In the genomic region with DNA sequence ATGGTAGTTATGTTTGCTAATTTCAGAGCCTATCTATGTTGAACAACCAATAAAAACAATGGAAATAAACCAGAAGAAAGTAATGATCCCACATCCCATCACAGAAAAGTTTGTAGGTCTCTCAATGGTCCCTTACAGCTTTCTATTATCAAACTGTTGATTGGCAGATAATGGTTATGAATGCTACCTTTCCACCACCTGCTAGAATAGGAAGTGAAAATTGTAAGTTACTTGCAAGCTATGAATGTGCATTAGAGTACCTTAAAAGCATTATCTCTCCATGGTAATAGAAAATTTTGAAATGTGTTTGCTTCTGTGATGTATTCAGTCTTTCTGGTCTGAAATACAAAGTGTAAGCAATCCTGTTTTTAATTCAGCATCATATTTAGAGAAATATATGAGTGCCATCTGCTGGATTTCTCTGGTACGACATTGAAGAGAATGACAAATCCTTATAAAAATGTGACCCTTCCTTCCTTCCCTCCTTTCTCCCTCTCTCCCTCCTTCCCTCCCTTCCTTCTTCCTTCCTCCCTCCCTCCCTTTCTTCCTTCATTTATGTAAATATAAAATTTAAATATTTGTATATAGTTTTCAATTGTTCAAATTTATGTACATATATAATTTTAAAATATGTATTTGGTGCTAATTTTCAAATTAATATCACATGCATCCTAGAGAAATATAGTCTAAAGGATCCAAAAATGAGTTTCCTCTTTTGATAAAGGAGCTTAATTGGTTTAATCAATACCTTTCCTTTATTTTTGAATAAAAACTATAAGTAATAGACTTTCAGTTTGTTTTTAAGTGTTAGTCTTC, we compare ENCODE assay signal across 9 cellular contexts. TPM values are rescaled to one million over a fixed set of nuclear protein-coding genes. Genes with fewer than 3 reads are reported as not detected.
A peak's percentile ranks its signal among the peaks of the same experiment; 100 is the strongest.
DNase-seq lines count a peak whose midpoint lies in the region; ATAC-seq and TF ChIP-seq lines count a peak whose summit lies in the region.
"Had no signal": no experiment of that assay in that cellular context is flagged by ENCODE, and none has a peak within 500 bp of the region (broad histone marks: within the 10 kb centered on the region; RNA-seq: fewer than 3 reads in every experiment).

No MANE protein-coding gene starts in this region.

- DNase-seq in SKM-1 treated with dmso at 0.1 percent for 144 hours (lab: John Stamatoyannopoulos, UW; ENCODE audit: unreplicated experiment) (peak; percentile 23), SKM-1 (lab: John Stamatoyannopoulos, UW; ENCODE audit: unreplicated experiment) (no peak), IMR-90 (peak; percentile 26), kidney tubule cell (ENCODE audit: low spot score) (peak; percentile 35), activated gamma-delta T cell (lab: John Stamatoyannopoulos, UW) (no peak)
- DNase-seq in effector CD8-positive, alpha-beta T cell (lab: John Stamatoyannopoulos, UW) = no peak
- no peak for DNase-seq in activated CD4-positive, alpha-beta T cell treated with anti-CD3 and anti-CD28 coated beads for 36 hours

- dilution Hi-C loops in IMR-90 (cut with HindIII; ENCODE audit: low sequenced_read_pairs, unreplicated experiment) = no loop called here

- no peak overlapping the region for H3K4me3 Mint-ChIP-seq in activated CD4-positive, alpha-beta T cell treated with anti-CD3 and anti-CD28 coated beads for 36 hours

- no peak overlapping the region for H2BK5ac ChIP-seq in IMR-90 (ENCODE audit: low read depth, low read length, poor library complexity, severe bottlenecking)

- no peak overlapping the region for H3K56ac ChIP-seq in IMR-90 (ENCODE audit: extremely low read depth, insufficient read depth, low read length)

- H3K27me3 ChIP-seq in IMR-90 (ENCODE audit: control insufficient read depth, insufficient read depth, low read length) = no peaks in the 10 kb centered on the region

- no CpG with 5 or more reads among the region's 1 CpG for WGBS in IMR-90 (ENCODE audit: extremely low coverage in 2 of 2, insufficient read length in 1 of 2), 2 experiments

- H4K20me1 ChIP-seq in IMR-90 (ENCODE audit: insufficient read depth, low read length) = no peaks in the 10 kb centered on the region

- H3K9me1 ChIP-seq in IMR-90 (ENCODE audit: insufficient read depth, low read length) = no peaks in the 10 kb centered on the region

- no peak overlapping the region for H3K23ac ChIP-seq in IMR-90 (ENCODE audit: low read depth, low read length)

- H3K36me3 ChIP-seq in IMR-90 (ENCODE audit: control insufficient read depth, insufficient read depth, low read length) = no peaks in the 10 kb centered on the region

- no peak overlapping the region for H3K4me2 ChIP-seq in IMR-90 (ENCODE audit: low read depth, low read length)

- H3K14ac ChIP-seq in IMR-90 (replicated peaks; ENCODE audit: low read depth, low read length) = no peak overlapping the region

- H3K36me3 Mint-ChIP-seq in activated CD4-positive, alpha-beta T cell treated with anti-CD3 and anti-CD28 coated beads for 36 hours (ENCODE audit: low read depth) = no peaks in the 10 kb centered on the region
- H3K36me3 Mint-ChIP-seq: activated naive CD4-positive, alpha-beta T cell treated with anti-CD3 and anti-CD28 coated beads, Interleukin-2, amount 50 U/mL, for 72 hours had no signal

- TF ChIP-seq POLR2A in IMR-90 (IDR thresholded peaks at IDR 0.05; ENCODE audit: low read depth, low read length) = no peak

- H3K9ac ChIP-seq in IMR-90 (ENCODE audit: low read depth, low read length) = no peak overlapping the region

- no peak overlapping the region for H2BK120ac ChIP-seq in IMR-90 (ENCODE audit: low read depth, low read length)

- H3K4me1 ChIP-seq in IMR-90 (ENCODE audit: control insufficient read depth, insufficient read depth, low read length) = no peaks in the 10 kb centered on the region

- no peak overlapping the region for H3K18ac ChIP-seq in IMR-90 (ENCODE audit: low read depth, low read length)

- no peak overlapping the region for H3K4ac ChIP-seq in IMR-90 (ENCODE audit: low read depth, low read length)

- H2AFZ ChIP-seq in IMR-90 (replicated peaks; ENCODE audit: low read length, poor library complexity) = no peak overlapping the region

- H4K8ac ChIP-seq in IMR-90 (ENCODE audit: low read depth in 2 of 2, low read length in 2 of 2) = no peak overlapping the region

- intact Hi-C loops in IMR-90 (cut with micrococcal nuclease) = loop anchor here (1.0 to 10.0 kb wide), 5 partner anchors 587 to 1211 kb away; no protein-coding TSS in a partner anchor
- intact Hi-C loops in activated CD4-positive, alpha-beta T cell treated with anti-CD3 and anti-CD28 coated beads for 36 hours (cut with DNase I, micrococcal nuclease) = loop anchor here (1.0 to 10.0 kb wide), 7 partner anchors 589 to 1241 kb away; no protein-coding TSS in a partner anchor

- no peaks in the 10 kb centered on the region for H3K9me3 ChIP-seq in IMR-90 (ENCODE audit: control insufficient read depth, insufficient read depth, low read length)

- H3K27me3 Mint-ChIP-seq in activated CD4-positive, alpha-beta T cell treated with anti-CD3 and anti-CD28 coated beads for 36 hours = peaks cover 2% of the 10 kb centered on the region

- H4K91ac ChIP-seq in IMR-90 (ENCODE audit: insufficient read depth, low read depth, low read length) = no peak overlapping the region

- POLR2A ChIA-PET in IMR-90 (lab: Charles Lee; ENCODE audit: unreplicated experiment) = no interaction called here
- POLR2A ChIA-PET in activated CD4-positive, alpha-beta T cell treated with anti-CD3 and anti-CD28 coated beads for 36 hours (lab: Charles Lee) = no interaction called here

- H3K4me3 ChIP-seq in IMR-90 (ENCODE audit: insufficient read depth, low read depth, low read length) = no peak overlapping the region
- no peak overlapping the region for H3K4me3 ChIP-seq in WI38 (ENCODE audit: low read depth, low read length)

- no peak overlapping the region for H3K27ac Mint-ChIP-seq in activated CD4-positive, alpha-beta T cell treated with anti-CD3 and anti-CD28 coated beads for 36 hours
- H3K27ac Mint-ChIP-seq: activated naive CD4-positive, alpha-beta T cell treated with anti-CD3 and anti-CD28 coated beads, Interleukin-2, amount 50 U/mL, for 72 hours had no signal

- CTCF ChIA-PET in IMR-90 (lab: Yijun Ruan, JAX) = interaction anchor here (0.5 to 1.9 kb wide), 11 partner anchors 9 to 1032 kb away, joined by 3 to 11 read pairs (median 3); no protein-coding TSS in a partner anchor
- CTCF ChIA-PET in activated CD4-positive, alpha-beta T cell treated with anti-CD3 and anti-CD28 coated beads for 36 hours (lab: Charles Lee) = interaction anchor here (0.6 to 2.8 kb wide), 6 partner anchors 9 to 1244 kb away, joined by 3 to 10 read pairs (median 4); no protein-coding TSS in a partner anchor

- H2BK20ac ChIP-seq in IMR-90 (ENCODE audit: low read depth, low read length) = no peak overlapping the region

- no peaks in the 10 kb centered on the region for H3K79me1 ChIP-seq in IMR-90 (ENCODE audit: low read depth in 1 of 2, low read length in 2 of 2)

- H3K9me3 Mint-ChIP-seq in activated CD4-positive, alpha-beta T cell treated with anti-CD3 and anti-CD28 coated beads for 36 hours (ENCODE audit: low read depth) = no peaks in the 10 kb centered on the region
- H3K9me3 Mint-ChIP-seq: activated naive CD4-positive, alpha-beta T cell treated with anti-CD3 and anti-CD28 coated beads, Interleukin-2, amount 50 U/mL, for 72 hours had no signal

- peak; percentile 64 for TF ChIP-seq CTCF in IMR-90 (conservative IDR thresholded peaks at IDR 0.05; ENCODE audit: low read depth, low read length)
- peak; percentile 8; the same call in 1 of the 2 replicates for TF ChIP-seq CTCF in WI38 (IDR thresholded peaks at IDR 0.05; ENCODE audit: low read depth, low read length)

- in situ Hi-C loops in IMR-90 (cut with MboI; ENCODE audit: low sequenced_read_pairs) = loop anchor here (25.0 kb wide), 1 partner anchor 1024 kb away; no protein-coding TSS in a partner anchor

- H3K4me1 Mint-ChIP-seq in activated CD4-positive, alpha-beta T cell treated with anti-CD3 and anti-CD28 coated beads for 36 hours = no peaks in the 10 kb centered on the region

- ATAC-seq in IMR-90 (ENCODE audit: low read depth) = peak; percentile 61
- ATAC-seq in activated CD4-positive, alpha-beta T cell treated with anti-CD3 and anti-CD28 coated beads for 36 hours = no peak
- ATAC-seq: activated naive CD4-positive, alpha-beta T cell treated with anti-CD3 and anti-CD28 coated beads, Interleukin-2, amount 50 U/mL, for 72 hours had no signal

- no peak overlapping the region for H4K5ac ChIP-seq in IMR-90 (ENCODE audit: low read depth, low read length)

- no peak overlapping the region for H2AK5ac ChIP-seq in IMR-90 (ENCODE audit: low read depth, low read length)

- peak; percentile 66 for TF ChIP-seq RAD21 in IMR-90 (IDR thresholded peaks at IDR 0.05; ENCODE audit: low read length)

- H3K27ac ChIP-seq in IMR-90 (ENCODE audit: insufficient read depth, low read length) = no peak overlapping the region

- no TSS peak for BruUV-seq in IMR-90 (replicated peaks; lab: Mats Ljungman, UMichigan)

- no peak overlapping the region for H2BK15ac ChIP-seq in IMR-90 (ENCODE audit: low read depth, low read length)

- no peak overlapping the region for H2AK9ac ChIP-seq in IMR-90 (replicated peaks; ENCODE audit: low read depth, low read length, poor library complexity)

TF ChIP-seq in IMR-90, 13 proteins besides CTCF, POLR2A, EP300 and RAD21:
- TF ChIP-seq SMC3 (IDR thresholded peaks at IDR 0.05; ENCODE audit: low read depth, low read length) (peak; percentile 70), RFX5 (IDR thresholded peaks at IDR 0.05; ENCODE audit: low read depth, low read length) (no peak), MAZ (IDR thresholded peaks at IDR 0.05; ENCODE audit: borderline replicate concordance, low read depth, low read length) (no peak), NFE2L2 (IDR thresholded peaks at IDR 0.05; ENCODE audit: low read depth, low read length) (no peak)

RNA-seq across cellular contexts. Expression of a gene that starts 41.4 kb away (rescaled TPM):
- not detected in 2 replicates for total RNA-seq in IMR-90 (2012; rRNA removed)
- polyA plus RNA-seq in IMR-90 (2012; rRNA removed) = not detected in 2 replicates
- polyA plus RNA-seq in IMR-90 (2012; cell fraction: cytosol; rRNA removed) = not detected in 2 replicates
- polyA plus RNA-seq in IMR-90 (2012; cell fraction: nucleus; rRNA removed; ENCODE audit: low replicate concordance) = not detected in 2 replicates
- total RNA-seq in activated CD4-positive, alpha-beta T cell treated with anti-CD3 and anti-CD28 coated beads for 36 hours = not detected
- total RNA-seq: activated naive CD4-positive, alpha-beta T cell treated with anti-CD3 and anti-CD28 coated beads, Interleukin-2, amount 50 U/mL, for 72 hours had no signal

Comparison
In these comparisons a context has a peak if more than half of its experiments do, and no peak if none do; other contexts are left out.
1. DNase-seq: peak in SKM-1 treated with dmso at 0.1 percent for 144 hours (single experiment), IMR-90 (single experiment) and kidney tubule cell (single experiment); none in SKM-1 (single experiment), effector CD8-positive, alpha-beta T cell (single experiment), activated gamma-delta T cell (single experiment) and activated CD4-positive, alpha-beta T cell treated with anti-CD3 and anti-CD28 coated beads for 36 hours (single experiment).